ENCODE assay signal across 1 cellular context in the genomic region with DNA sequence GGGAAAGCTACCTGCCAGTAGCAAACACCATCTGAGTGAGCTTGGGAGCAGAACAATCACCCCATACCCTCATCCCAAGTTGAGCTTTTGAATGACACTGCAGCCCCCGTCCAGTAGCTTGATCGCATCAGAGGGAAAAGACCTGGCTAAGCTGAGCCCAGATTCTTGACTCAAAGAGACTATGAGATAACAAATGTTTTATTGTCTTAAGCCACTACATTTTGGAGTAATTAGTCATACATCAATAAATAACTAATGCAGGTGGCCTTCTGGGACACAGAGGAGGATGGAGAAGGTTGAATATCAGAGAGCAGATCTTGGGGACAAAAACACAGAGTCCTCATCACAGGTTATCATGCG.
TF ChIP-seq lines count a peak whose summit lies in the region.

No MANE protein-coding gene starts in this region.

TF ChIP-seq in GM23338, 12 proteins besides CTCF, POLR2A, EP300 and RAD21:
- no peak for TF ChIP-seq STAT1 (IDR thresholded peaks at IDR 0.05; ENCODE audit: unreplicated experiment)
- TF ChIP-seq, protein P1, sequence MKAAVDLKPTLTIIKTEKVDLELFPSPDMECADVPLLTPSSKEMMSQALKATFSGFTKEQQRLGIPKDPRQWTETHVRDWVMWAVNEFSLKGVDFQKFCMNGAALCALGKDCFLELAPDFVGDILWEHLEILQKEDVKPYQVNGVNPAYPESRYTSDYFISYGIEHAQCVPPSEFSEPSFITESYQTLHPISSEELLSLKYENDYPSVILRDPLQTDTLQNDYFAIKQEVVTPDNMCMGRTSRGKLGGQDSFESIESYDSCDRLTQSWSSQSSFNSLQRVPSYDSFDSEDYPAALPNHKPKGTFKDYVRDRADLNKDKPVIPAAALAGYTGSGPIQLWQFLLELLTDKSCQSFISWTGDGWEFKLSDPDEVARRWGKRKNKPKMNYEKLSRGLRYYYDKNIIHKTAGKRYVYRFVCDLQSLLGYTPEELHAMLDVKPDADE (IDR thresholded peaks at IDR 0.05): no peak
- TF ChIP-seq EZH2phosphoT487 (IDR thresholded peaks at IDR 0.05; ENCODE audit: unreplicated experiment): no peak
- TF ChIP-seq ZNF331 (CRISPR knock-in tag; IDR thresholded peaks at IDR 0.05; ENCODE audit: low read depth): no peak
- TF ChIP-seq JUNB (IDR thresholded peaks at IDR 0.05; ENCODE audit: unreplicated experiment): no peak
- no peak for TF ChIP-seq POLR2AphosphoS5 (IDR thresholded peaks at IDR 0.05; ENCODE audit: low read depth)
- TF ChIP-seq, protein P2, sequence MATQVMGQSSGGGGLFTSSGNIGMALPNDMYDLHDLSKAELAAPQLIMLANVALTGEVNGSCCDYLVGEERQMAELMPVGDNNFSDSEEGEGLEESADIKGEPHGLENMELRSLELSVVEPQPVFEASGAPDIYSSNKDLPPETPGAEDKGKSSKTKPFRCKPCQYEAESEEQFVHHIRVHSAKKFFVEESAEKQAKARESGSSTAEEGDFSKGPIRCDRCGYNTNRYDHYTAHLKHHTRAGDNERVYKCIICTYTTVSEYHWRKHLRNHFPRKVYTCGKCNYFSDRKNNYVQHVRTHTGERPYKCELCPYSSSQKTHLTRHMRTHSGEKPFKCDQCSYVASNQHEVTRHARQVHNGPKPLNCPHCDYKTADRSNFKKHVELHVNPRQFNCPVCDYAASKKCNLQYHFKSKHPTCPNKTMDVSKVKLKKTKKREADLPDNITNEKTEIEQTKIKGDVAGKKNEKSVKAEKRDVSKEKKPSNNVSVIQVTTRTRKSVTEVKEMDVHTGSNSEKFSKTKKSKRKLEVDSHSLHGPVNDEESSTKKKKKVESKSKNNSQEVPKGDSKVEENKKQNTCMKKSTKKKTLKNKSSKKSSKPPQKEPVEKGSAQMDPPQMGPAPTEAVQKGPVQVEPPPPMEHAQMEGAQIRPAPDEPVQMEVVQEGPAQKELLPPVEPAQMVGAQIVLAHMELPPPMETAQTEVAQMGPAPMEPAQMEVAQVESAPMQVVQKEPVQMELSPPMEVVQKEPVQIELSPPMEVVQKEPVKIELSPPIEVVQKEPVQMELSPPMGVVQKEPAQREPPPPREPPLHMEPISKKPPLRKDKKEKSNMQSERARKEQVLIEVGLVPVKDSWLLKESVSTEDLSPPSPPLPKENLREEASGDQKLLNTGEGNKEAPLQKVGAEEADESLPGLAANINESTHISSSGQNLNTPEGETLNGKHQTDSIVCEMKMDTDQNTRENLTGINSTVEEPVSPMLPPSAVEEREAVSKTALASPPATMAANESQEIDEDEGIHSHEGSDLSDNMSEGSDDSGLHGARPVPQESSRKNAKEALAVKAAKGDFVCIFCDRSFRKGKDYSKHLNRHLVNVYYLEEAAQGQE (IDR thresholded peaks at IDR 0.05; ENCODE audit: unreplicated experiment): no peak
- no peak for TF ChIP-seq NANOG (IDR thresholded peaks at IDR 0.05; ENCODE audit: borderline replicate concordance)
- TF ChIP-seq, protein P3, sequence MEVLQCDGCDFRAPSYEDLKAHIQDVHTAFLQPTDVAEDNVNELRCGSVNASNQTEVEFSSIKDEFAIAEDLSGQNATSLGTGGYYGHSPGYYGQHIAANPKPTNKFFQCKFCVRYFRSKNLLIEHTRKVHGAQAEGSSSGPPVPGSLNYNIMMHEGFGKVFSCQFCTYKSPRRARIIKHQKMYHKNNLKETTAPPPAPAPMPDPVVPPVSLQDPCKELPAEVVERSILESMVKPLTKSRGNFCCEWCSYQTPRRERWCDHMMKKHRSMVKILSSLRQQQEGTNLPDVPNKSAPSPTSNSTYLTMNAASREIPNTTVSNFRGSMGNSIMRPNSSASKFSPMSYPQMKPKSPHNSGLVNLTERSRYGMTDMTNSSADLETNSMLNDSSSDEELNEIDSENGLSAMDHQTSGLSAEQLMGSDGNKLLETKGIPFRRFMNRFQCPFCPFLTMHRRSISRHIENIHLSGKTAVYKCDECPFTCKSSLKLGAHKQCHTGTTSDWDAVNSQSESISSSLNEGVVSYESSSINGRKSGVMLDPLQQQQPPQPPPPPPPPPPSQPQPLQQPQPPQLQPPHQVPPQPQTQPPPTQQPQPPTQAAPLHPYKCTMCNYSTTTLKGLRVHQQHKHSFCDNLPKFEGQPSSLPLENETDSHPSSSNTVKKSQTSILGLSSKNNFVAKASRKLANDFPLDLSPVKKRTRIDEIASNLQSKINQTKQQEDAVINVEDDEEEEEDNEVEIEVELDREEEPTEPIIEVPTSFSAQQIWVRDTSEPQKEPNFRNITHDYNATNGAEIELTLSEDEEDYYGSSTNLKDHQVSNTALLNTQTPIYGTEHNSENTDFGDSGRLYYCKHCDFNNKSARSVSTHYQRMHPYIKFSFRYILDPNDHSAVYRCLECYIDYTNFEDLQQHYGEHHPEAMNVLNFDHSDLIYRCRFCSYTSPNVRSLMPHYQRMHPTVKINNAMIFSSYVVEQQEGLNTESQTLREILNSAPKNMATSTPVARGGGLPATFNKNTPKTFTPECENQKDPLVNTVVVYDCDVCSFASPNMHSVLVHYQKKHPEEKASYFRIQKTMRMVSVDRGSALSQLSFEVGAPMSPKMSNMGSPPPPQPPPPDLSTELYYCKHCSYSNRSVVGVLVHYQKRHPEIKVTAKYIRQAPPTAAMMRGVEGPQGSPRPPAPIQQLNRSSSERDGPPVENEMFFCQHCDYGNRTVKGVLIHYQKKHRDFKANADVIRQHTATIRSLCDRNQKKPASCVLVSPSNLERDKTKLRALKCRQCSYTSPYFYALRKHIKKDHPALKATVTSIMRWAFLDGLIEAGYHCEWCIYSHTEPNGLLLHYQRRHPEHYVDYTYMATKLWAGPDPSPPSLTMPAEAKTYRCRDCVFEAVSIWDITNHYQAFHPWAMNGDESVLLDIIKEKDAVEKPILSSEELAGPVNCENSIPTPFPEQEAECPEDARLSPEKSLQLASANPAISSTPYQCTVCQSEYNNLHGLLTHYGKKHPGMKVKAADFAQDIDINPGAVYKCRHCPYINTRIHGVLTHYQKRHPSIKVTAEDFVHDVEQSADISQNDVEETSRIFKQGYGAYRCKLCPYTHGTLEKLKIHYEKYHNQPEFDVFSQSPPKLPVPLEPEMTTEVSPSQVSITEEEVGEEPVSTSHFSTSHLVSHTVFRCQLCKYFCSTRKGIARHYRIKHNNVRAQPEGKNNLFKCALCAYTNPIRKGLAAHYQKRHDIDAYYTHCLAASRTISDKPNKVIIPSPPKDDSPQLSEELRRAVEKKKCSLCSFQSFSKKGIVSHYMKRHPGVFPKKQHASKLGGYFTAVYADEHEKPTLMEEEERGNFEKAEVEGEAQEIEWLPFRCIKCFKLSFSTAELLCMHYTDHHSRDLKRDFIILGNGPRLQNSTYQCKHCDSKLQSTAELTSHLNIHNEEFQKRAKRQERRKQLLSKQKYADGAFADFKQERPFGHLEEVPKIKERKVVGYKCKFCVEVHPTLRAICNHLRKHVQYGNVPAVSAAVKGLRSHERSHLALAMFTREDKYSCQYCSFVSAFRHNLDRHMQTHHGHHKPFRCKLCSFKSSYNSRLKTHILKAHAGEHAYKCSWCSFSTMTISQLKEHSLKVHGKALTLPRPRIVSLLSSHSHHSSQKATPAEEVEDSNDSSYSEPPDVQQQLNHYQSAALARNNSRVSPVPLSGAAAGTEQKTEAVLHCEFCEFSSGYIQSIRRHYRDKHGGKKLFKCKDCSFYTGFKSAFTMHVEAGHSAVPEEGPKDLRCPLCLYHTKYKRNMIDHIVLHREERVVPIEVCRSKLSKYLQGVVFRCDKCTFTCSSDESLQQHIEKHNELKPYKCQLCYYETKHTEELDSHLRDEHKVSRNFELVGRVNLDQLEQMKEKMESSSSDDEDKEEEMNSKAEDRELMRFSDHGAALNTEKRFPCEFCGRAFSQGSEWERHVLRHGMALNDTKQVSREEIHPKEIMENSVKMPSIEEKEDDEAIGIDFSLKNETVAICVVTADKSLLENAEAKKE (CRISPR knock-in tag; IDR thresholded peaks at IDR 0.05): no peak
- no peak for TF ChIP-seq ZNF114 (CRISPR knock-in tag; IDR thresholded peaks at IDR 0.05)
- no peak for TF ChIP-seq CREB1 (CRISPR knock-in tag; IDR thresholded peaks at IDR 0.05; ENCODE audit: low read depth)
- TF ChIP-seq EZH2 (IDR thresholded peaks at IDR 0.05; ENCODE audit: low read depth, unreplicated experiment): no peak
